In the genomic region with DNA sequence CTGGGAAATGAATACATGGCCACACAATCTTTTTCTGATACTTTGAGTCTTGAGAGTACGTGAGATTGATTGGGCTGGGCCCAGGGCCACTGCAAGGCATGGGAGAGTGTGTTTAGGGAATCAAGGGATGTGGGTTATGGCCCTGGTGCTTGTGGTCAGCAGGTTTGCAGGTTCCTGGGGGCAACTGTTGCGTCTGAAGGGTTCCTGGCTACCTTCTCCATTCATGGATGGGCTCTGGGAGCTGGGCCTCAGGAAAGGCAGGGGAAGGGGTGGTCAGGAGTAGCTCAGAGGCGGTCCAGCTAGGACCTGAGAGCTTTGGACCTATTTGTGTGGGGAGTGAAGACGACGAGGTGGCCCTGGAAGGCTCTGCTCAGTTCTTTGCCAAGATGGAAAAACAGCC, we compare ENCODE assay signal across 20 cellular contexts. TPM values are rescaled to one million over a fixed set of nuclear protein-coding genes. Genes with fewer than 3 reads are reported as not detected.
"Had no signal": no experiment of that assay in that cellular context is flagged by ENCODE, and none has a peak within 500 bp of the region (broad histone marks: within the 10 kb centered on the region; RNA-seq: fewer than 3 reads in every experiment).

No MANE protein-coding gene starts in this region.

- H3K4me1 ChIP-seq: SJSA1 had no signal

- H3K27ac Mint-ChIP-seq: activated CD4-positive, alpha-beta memory T cell treated with anti-CD3 and anti-CD28 coated beads for 36 hours; activated CD4-positive, alpha-beta T cell treated with anti-CD3 and anti-CD28 coated beads, Interleukin-2, amount 10 ng/mL, durations not matched to agents 7 days and 5 days; brain; T-helper 1 cell treated with Interleukin-12 subunit alpha and Interleukin-12 subunit beta and Interleukin-4 antibody, amounts not matched to agents 30 μg/mL and 1 μg/mL, for 36 hours; WTC11 had no signal

- H3K4me3 Mint-ChIP-seq: activated CD4-positive, alpha-beta memory T cell treated with anti-CD3 and anti-CD28 coated beads for 36 hours; activated CD4-positive, alpha-beta T cell treated with anti-CD3 and anti-CD28 coated beads, Interleukin-2, amount 10 ng/mL, durations not matched to agents 7 days and 5 days; brain; central memory CD8-positive, alpha-beta T cell; T-helper 1 cell treated with Interleukin-12 subunit alpha and Interleukin-12 subunit beta and Interleukin-4 antibody, amounts not matched to agents 30 μg/mL and 1 μg/mL, for 36 hours; WTC11 had no signal

- H3K4me3 ChIP-seq: SJSA1 had no signal

- H3K27ac ChIP-seq: SJSA1 had no signal

- H3K9me3 Mint-ChIP-seq: activated CD4-positive, alpha-beta memory T cell treated with anti-CD3 and anti-CD28 coated beads for 36 hours; activated CD4-positive, alpha-beta T cell treated with anti-CD3 and anti-CD28 coated beads, Interleukin-2, amount 10 ng/mL, durations not matched to agents 7 days and 5 days; central memory CD8-positive, alpha-beta T cell; T-helper 1 cell treated with Interleukin-12 subunit alpha and Interleukin-12 subunit beta and Interleukin-4 antibody, amounts not matched to agents 30 μg/mL and 1 μg/mL, for 36 hours had no signal

- H3K36me3 ChIP-seq: SJSA1 had no signal

- H3K9me3 ChIP-seq: SJSA1 had no signal

- DNase-seq: activated CD4-positive, alpha-beta memory T cell treated with anti-CD3 and anti-CD28 coated beads for 36 hours; activated CD4-positive, alpha-beta T cell treated with anti-CD3 and anti-CD28 coated beads, Interleukin-2, amount 10 ng/mL, durations not matched to agents 7 days and 5 days; activated naive CD4-positive, alpha-beta T cell treated with anti-CD3 and anti-CD28 coated beads, Interleukin-2, amount 50 U/mL, for 16 hours; activated T-cell treated with anti-CD3 and anti-CD28 coated beads, Interleukin-2, amount 50 U/mL, for 1 hour; amniotic stem cell; Karpas-422; MM.1S; NCI-H1105; NCI-H1436; NCI-H1694 treated with DMSO at 0.1 percent for 48 hours; NCI-H2029 treated with DMSO at 0.1 percent for 48 hours; NCI-H510A treated with DMSO at 0.1 percent for 48 hours; PC-3; SHP77; T-helper 9 cell had no signal

- ATAC-seq: PC-3, WTC11 had no signal

- H3K27me3 Mint-ChIP-seq: activated CD4-positive, alpha-beta memory T cell treated with anti-CD3 and anti-CD28 coated beads for 36 hours; brain; central memory CD8-positive, alpha-beta T cell had no signal

- H3K36me3 Mint-ChIP-seq: brain had no signal

RNA-seq across cellular contexts. Expression of a gene that starts 8.4 kb away (rescaled TPM):
- total RNA-seq: PC-3, SJSA1 had no signal
